29 cellular contexts compared by ENCODE assay signal in the genomic region with DNA sequence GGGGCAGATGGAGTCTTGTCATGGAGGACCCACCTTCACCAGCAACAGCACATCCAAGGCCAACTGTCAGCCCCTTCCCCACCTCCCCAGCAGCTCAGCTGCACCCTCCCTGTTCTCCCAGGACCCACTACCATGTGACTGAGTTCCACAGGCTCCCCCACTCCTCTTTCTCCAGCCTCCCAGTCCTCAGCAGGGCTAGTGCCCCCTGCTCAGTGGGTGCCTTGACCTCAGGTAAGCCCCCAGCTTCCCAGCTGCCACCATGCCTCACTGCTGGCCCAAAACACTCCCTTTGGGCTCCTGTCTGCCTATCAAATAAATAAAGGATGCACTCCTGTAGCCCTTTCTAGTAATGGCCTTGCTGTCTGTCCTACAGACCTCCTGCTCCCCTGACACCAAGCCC.
"Had no signal": no experiment of that assay in that cellular context is flagged by ENCODE, and none has a peak within 500 bp of the region (broad histone marks: within the 10 kb centered on the region; RNA-seq: fewer than 3 reads in every experiment).

No MANE protein-coding gene starts in this region.

- H3K27ac Mint-ChIP-seq: activated CD4-positive, alpha-beta memory T cell treated with anti-CD3 and anti-CD28 coated beads for 36 hours; activated naive CD4-positive, alpha-beta T cell treated with anti-CD3 and anti-CD28 coated beads for 36 hours; activated naive CD4-positive, alpha-beta T cell treated with anti-CD3 and anti-CD28 coated beads, Interleukin-2, amount 50 U/mL, for 72 hours; activated T-helper 1 cell treated with anti-CD3 and anti-CD28 coated beads, Interleukin-12 subunit alpha, Interleukin-12 subunit beta, Interleukin-2, Interleukin-4 antibody, amounts not matched to agents 30 ng/mL and 10 ng/mL and 1 ng/mL, durations not matched to agents 14 hours and 24 hours and 36 hours had no signal

- H3K9me3 ChIP-seq: SJCRH30 had no signal

- H3K4me3 ChIP-seq: ascending aorta, cardiac muscle cell, MG63, SJCRH30, SK-N-MC had no signal

- H3K4me1 Mint-ChIP-seq: central memory CD8-positive, alpha-beta T cell had no signal

- H3K4me3 Mint-ChIP-seq: activated CD4-positive, alpha-beta memory T cell treated with anti-CD3 and anti-CD28 coated beads for 36 hours; activated naive CD4-positive, alpha-beta T cell treated with anti-CD3 and anti-CD28 coated beads for 36 hours; activated T-cell treated with anti-CD3 and anti-CD28 coated beads, Interleukin-2, amount 50 U/mL, for 4 hours; activated T-helper 1 cell treated with anti-CD3 and anti-CD28 coated beads, Interleukin-12 subunit alpha, Interleukin-12 subunit beta, Interleukin-2, Interleukin-4 antibody, amounts not matched to agents 30 ng/mL and 10 ng/mL and 1 ng/mL, durations not matched to agents 14 hours and 24 hours and 36 hours; central memory CD8-positive, alpha-beta T cell had no signal

- H3K27ac ChIP-seq: ascending aorta, cardiac muscle cell, SJCRH30, SK-N-MC, WERI-Rb-1 had no signal

- H3K27me3 Mint-ChIP-seq: activated CD4-positive, alpha-beta memory T cell treated with anti-CD3 and anti-CD28 coated beads for 36 hours; central memory CD8-positive, alpha-beta T cell had no signal

- DNase-seq: activated CD4-positive, alpha-beta memory T cell treated with anti-CD3 and anti-CD28 coated beads for 36 hours; activated CD4-positive, alpha-beta T cell treated with anti-CD3 and anti-CD28 coated beads, Interleukin-2, amount 50 U/mL, for 1 hour; activated CD4-positive, CD25-positive, alpha-beta regulatory T cell; activated gamma-delta T cell treated with Interleukin-2 at 50 U/mL for 16 hours; activated naive CD4-positive, alpha-beta T cell treated with anti-CD3 and anti-CD28 coated beads for 36 hours; activated T-cell treated with anti-CD3 and anti-CD28 coated beads for 4 hours; activated T-cell treated with anti-CD3 and anti-CD28 coated beads, Interleukin-2, amount 50 U/mL, for 4 hours; amygdala; Kasumi-1; KG1; MG63; NCI-H1048; NCI-H1105 treated with DMSO at 0.1 percent for 48 hours; NCI-H1436; NCI-H1694; NCI-H1930; NCI-H2081 treated with DMSO at 0.1 percent for 48 hours; NCI-H345; NCI-H524 treated with DMSO at 0.1 percent for 48 hours; SHP77; SJCRH30; T1000; WERI-Rb-1 had no signal

- H3K4me1 ChIP-seq: ascending aorta had no signal

- H3K27me3 ChIP-seq: ascending aorta, cardiac muscle cell, MG63, SJCRH30 had no signal

- H3K36me3 ChIP-seq: ascending aorta, cardiac muscle cell, MG63, SJCRH30, WERI-Rb-1 had no signal
